20 cellular contexts compared by ENCODE assay signal in the genomic region with DNA sequence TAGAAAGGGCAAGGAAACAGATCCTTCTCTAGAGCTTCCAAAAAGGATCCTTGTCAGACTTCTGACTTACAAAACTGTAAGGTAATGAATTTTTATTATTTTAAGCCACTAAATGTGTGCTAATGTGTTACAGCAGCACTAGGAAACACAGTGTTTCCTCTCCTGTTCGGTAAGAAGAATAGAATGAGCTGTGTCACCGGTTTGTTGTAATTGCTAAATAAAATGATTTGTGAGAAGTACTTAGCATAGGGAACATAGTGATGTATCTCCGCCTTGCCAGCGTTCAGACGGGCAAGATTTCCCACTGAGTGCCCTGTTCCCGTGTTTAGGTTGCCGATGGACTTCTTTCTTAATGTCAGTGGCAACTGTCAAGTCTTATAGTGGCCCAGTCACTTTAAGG. TPM values are rescaled to one million over a fixed set of nuclear protein-coding genes. Genes with fewer than 3 reads are reported as not detected.
DNase-seq lines count a peak whose midpoint lies in the region; ATAC-seq and TF ChIP-seq lines count a peak whose summit lies in the region.
"Had no signal": no experiment of that assay in that cellular context is flagged by ENCODE, and none has a peak within 500 bp of the region (broad histone marks: within the 10 kb centered on the region; RNA-seq: fewer than 3 reads in every experiment).

No MANE protein-coding gene starts in this region.

- DNase-seq in WTC11 (ENCODE audit: low spot score) (no peak), endothelial cell (ENCODE audit: low spot score) (no peak), osteocyte (ENCODE audit: extremely low spot score, unreplicated experiment) (no peak), amygdala (lab: John Stamatoyannopoulos, UW) (no peak), GM03348 (ENCODE audit: low spot score) (no peak), adrenal gland (no peak), MG63 (no peak)
- DNase-seq: ACHN; C1 segment of cervical spinal cord; CD8-positive, alpha-beta memory T cell; DMS79; Karpas-422; NCI-H1092; NCI-H146; NCI-H2029 treated with DMSO at 0.1 percent for 48 hours; NCI-H2171; NCI-H774; SHP77; SK-N-SH had no signal

- H3K27ac ChIP-seq in adrenal gland: no peak overlapping the region

- H3K4me3 ChIP-seq in adrenal gland: no peak overlapping the region
- no peak overlapping the region for H3K4me3 ChIP-seq in MG63

- H3K9me3 Mint-ChIP-seq in WTC11 (no peaks in the 10 kb centered on the region), endothelial cell (ENCODE audit: unreplicated experiment) (no peaks in the 10 kb centered on the region), osteocyte (ENCODE audit: unreplicated experiment) (no peaks in the 10 kb centered on the region)
- H3K9me3 Mint-ChIP-seq: CD8-positive, alpha-beta memory T cell; IgD-negative memory B cell had no signal

- H3K4me3 Mint-ChIP-seq in WTC11: no peak overlapping the region
- H3K4me3 Mint-ChIP-seq in endothelial cell (ENCODE audit: unreplicated experiment): no peak overlapping the region
- no peak overlapping the region for H3K4me3 Mint-ChIP-seq in osteocyte (ENCODE audit: unreplicated experiment)
- H3K4me3 Mint-ChIP-seq: CD8-positive, alpha-beta memory T cell; IgD-negative memory B cell had no signal

- intact Hi-C loops in adrenal gland (cut with DNase I): no loop called here

- H3K36me3 ChIP-seq in adrenal gland (replicated peaks in 1 of 2) (no peaks in the 10 kb centered on the region), MG63 (no peaks in the 10 kb centered on the region; the same call in 1 of the 2 replicates)

- H3K4me1 Mint-ChIP-seq in WTC11 (peaks cover 87% of the 10 kb centered on the region), endothelial cell (ENCODE audit: unreplicated experiment) (peaks cover 28% of the 10 kb centered on the region), osteocyte (ENCODE audit: unreplicated experiment) (peaks cover 45% of the 10 kb centered on the region)
- H3K4me1 Mint-ChIP-seq: CD8-positive, alpha-beta memory T cell; IgD-negative memory B cell had no signal

- WGBS in adrenal gland, 4 donors: 56 to 82% (median 75%) methylated on average over 7 of the region's 7 CpGs

- ATAC-seq in WTC11: no peak

- H3K9me3 ChIP-seq in adrenal gland (replicated peaks in 1 of 3) (no peaks in the 10 kb centered on the region), MG63 (no peaks in the 10 kb centered on the region)
- H3K9me3 ChIP-seq: SK-N-SH had no signal

- POLR2A ChIA-PET in WTC11 (lab: Charles Lee): no interaction called here

- peaks cover 4 to 38% of the 10 kb centered on the region in 2 donors for H3K4me1 ChIP-seq in adrenal gland (replicated peaks in 1 of 2)

- H3K36me3 Mint-ChIP-seq in WTC11: no peaks in the 10 kb centered on the region; the same call in 1 of the 2 replicates
- no peaks in the 10 kb centered on the region for H3K36me3 Mint-ChIP-seq in endothelial cell (ENCODE audit: low read depth, unreplicated experiment)
- H3K36me3 Mint-ChIP-seq in osteocyte (ENCODE audit: unreplicated experiment): peaks cover 5% of the 10 kb centered on the region
- H3K36me3 Mint-ChIP-seq: IgD-negative memory B cell had no signal

- TF ChIP-seq CTCF in WTC11 (IDR thresholded peaks at IDR 0.05): no peak
- no peak for TF ChIP-seq CTCF in endothelial cell (IDR thresholded peaks at IDR 0.05; ENCODE audit: unreplicated experiment)
- no peak for TF ChIP-seq CTCF in osteocyte (IDR thresholded peaks at IDR 0.05)
- TF ChIP-seq CTCF in adrenal gland (IDR thresholded peaks at IDR 0.05): no peak

- H3K27ac Mint-ChIP-seq in WTC11 (peak overlapping the region; percentile 79), endothelial cell (ENCODE audit: unreplicated experiment) (peak overlapping the region; percentile 20), osteocyte (ENCODE audit: unreplicated experiment) (peak overlapping the region; percentile 9)
- H3K27ac Mint-ChIP-seq: IgD-negative memory B cell had no signal

- H3K27me3 ChIP-seq in adrenal gland (no peaks in the 10 kb centered on the region), MG63 (no peaks in the 10 kb centered on the region)

- H3K27me3 Mint-ChIP-seq in WTC11 (ENCODE audit: low read depth) (no peaks in the 10 kb centered on the region), endothelial cell (ENCODE audit: unreplicated experiment) (no peaks in the 10 kb centered on the region), osteocyte (ENCODE audit: unreplicated experiment) (no peaks in the 10 kb centered on the region)

- CTCF ChIA-PET in WTC11 (lab: Charles Lee): interaction anchor here (0.6 kb wide), 1 partner anchor 118 kb away, joined by 4 read pairs; no protein-coding TSS in a partner anchor

- no peak for TF ChIP-seq POLR2A in adrenal gland (IDR thresholded peaks at IDR 0.05)

TF ChIP-seq in WTC11, 78 proteins besides CTCF, POLR2A, EP300 and RAD21:
- TF ChIP-seq, protein P1, sequence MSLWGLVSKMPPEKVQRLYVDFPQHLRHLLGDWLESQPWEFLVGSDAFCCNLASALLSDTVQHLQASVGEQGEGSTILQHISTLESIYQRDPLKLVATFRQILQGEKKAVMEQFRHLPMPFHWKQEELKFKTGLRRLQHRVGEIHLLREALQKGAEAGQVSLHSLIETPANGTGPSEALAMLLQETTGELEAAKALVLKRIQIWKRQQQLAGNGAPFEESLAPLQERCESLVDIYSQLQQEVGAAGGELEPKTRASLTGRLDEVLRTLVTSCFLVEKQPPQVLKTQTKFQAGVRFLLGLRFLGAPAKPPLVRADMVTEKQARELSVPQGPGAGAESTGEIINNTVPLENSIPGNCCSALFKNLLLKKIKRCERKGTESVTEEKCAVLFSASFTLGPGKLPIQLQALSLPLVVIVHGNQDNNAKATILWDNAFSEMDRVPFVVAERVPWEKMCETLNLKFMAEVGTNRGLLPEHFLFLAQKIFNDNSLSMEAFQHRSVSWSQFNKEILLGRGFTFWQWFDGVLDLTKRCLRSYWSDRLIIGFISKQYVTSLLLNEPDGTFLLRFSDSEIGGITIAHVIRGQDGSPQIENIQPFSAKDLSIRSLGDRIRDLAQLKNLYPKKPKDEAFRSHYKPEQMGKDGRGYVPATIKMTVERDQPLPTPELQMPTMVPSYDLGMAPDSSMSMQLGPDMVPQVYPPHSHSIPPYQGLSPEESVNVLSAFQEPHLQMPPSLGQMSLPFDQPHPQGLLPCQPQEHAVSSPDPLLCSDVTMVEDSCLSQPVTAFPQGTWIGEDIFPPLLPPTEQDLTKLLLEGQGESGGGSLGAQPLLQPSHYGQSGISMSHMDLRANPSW (CRISPR knock-in tag; conservative IDR thresholded peaks at IDR 0.05; ENCODE audit: low read depth): no peak
- TF ChIP-seq IRF2 (CRISPR knock-in tag; IDR thresholded peaks at IDR 0.05; ENCODE audit: borderline replicate concordance, low read depth): no peak
- TF ChIP-seq NR3C1 (CRISPR knock-in tag; conservative IDR thresholded peaks at IDR 0.05; ENCODE audit: low read depth): no peak
- TF ChIP-seq SOX15 (CRISPR knock-in tag; IDR thresholded peaks at IDR 0.05): no peak
- TF ChIP-seq ESRRA (CRISPR knock-in tag; IDR thresholded peaks at IDR 0.05; ENCODE audit: borderline replicate concordance): no peak
- TF ChIP-seq NR2C2 (CRISPR knock-in tag; IDR thresholded peaks at IDR 0.05): no peak
- TF ChIP-seq FOXK1 (CRISPR knock-in tag; IDR thresholded peaks at IDR 0.05): no peak
- no peak for TF ChIP-seq ETV6 (CRISPR knock-in tag; IDR thresholded peaks at IDR 0.05)
- TF ChIP-seq, protein P2, sequence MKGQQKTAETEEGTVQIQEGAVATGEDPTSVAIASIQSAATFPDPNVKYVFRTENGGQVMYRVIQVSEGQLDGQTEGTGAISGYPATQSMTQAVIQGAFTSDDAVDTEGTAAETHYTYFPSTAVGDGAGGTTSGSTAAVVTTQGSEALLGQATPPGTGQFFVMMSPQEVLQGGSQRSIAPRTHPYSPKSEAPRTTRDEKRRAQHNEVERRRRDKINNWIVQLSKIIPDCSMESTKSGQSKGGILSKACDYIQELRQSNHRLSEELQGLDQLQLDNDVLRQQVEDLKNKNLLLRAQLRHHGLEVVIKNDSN (CRISPR knock-in tag; IDR thresholded peaks at IDR 0.05): no peak
- TF ChIP-seq, protein P3, sequence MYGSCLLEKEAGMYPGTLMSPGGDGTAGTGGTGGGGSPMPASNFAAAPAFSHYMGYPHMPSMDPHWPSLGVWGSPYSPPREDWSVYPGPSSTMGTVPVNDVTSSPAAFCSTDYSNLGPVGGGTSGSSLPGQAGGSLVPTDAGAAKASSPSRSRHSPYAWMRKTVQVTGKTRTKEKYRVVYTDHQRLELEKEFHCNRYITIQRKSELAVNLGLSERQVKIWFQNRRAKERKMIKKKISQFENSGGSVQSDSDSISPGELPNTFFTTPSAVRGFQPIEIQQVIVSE (CRISPR knock-in tag; IDR thresholded peaks at IDR 0.05; ENCODE audit: borderline replicate concordance): no peak
- TF ChIP-seq ZSCAN18 (CRISPR knock-in tag; IDR thresholded peaks at IDR 0.05): no peak
- no peak for TF ChIP-seq ZNF263 (CRISPR knock-in tag; IDR thresholded peaks at IDR 0.05; ENCODE audit: low read depth)
- no peak for TF ChIP-seq SMAD4 (CRISPR knock-in tag; IDR thresholded peaks at IDR 0.05)
- no peak for TF ChIP-seq FOXP1 (CRISPR knock-in tag; IDR thresholded peaks at IDR 0.05; ENCODE audit: borderline replicate concordance)
TF ChIP-seq in WTC11: peak in this region for 0.

RNA-seq across cellular contexts. Expression of gene SPATS2L, which starts 57.6 kb away (rescaled TPM):
- 103 to 112 TPM (median 111 TPM) in 3 replicates for total RNA-seq in WTC11 (2021)
- total RNA-seq in endothelial cell (ENCODE audit: unreplicated experiment): 72.9 TPM
- total RNA-seq in osteocyte: 152 and 155 TPM in 2 replicates
- 10 to 100 TPM; 30.6 to 66.1 (median 49.8) TPM for total RNA-seq in adrenal gland
- 10 to 100 TPM; 16.7 to 68.8 (median 20.8) TPM for polyA plus RNA-seq in adrenal gland
- total RNA-seq in MG63 (2014; rRNA removed; shearing (Covaris generic); ENCODE audit: low replicate concordance): 26.6 and 27.2 TPM in 2 replicates

Comparison
In these comparisons a context has a peak if more than half of its experiments do, and no peak if none do; other contexts are left out.
1. H3K27ac Mint-ChIP-seq: peak in every context shown above with its lines; median percentile 79 in WTC11; 20 in endothelial cell; 9 in osteocyte.